In the genomic region with DNA sequence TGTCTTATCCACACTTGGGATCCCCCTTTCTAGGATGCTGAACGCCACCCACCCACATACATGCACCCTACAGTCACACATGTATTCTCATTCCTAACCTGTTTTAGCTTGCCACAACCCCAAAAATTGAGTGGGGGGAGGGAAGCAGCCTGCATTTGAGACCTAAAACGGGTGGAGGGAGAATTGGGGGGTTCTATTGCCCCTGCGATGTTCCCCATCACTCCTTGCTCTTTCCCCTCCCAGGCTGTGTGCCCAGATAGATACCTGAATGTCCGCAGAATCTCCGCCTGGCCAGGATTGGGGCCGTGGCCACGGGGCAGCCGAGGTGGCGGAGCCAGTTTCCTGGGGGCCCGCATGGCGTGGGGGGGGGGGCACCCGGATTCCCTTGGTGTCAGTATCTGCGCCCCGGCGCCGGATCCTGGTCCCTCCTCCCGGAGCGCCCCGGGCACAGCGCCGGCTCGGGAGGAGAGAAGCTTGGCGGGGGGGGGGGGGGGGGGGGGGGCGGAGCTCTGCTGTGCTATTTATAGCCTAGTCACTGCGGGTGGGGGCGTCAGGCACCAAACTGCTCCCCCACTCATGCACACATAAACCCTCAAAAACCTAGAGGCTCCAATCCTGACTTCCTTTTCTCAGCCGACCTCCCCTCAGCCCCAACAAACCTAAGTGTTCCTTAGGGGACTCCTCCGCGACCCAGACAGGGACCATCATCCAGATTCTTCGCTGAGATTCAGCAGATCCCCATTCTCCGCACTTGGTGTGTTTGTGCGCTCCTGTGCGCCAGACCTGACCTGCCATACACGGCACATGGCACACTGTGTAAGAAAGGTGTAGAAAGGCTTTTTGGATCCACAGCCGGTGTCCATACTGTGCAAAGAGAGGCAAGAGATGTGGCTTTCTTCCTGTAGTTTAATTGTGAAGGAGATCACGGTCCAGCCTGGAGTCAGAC, we compare ENCODE assay signal across 8 cellular contexts. TPM values are rescaled to one million over a fixed set of nuclear protein-coding genes. Genes with fewer than 3 reads are reported as not detected.
DNase-seq lines count a peak whose midpoint lies in the region; ATAC-seq and TF ChIP-seq lines count a peak whose summit lies in the region.

No MANE protein-coding gene starts in this region.

- TF ChIP-seq CTCF in Caco-2 (IDR thresholded peaks at IDR 0.05; ENCODE audit: insufficient read depth in 1 of 2, low read depth in 1 of 2, low read length in 1 of 2, severe bottlenecking in 1 of 2, unreplicated experiment in 1 of 2), result no peak
- TF ChIP-seq CTCF in left ventricle myocardium inferior (IDR thresholded peaks at IDR 0.05; ENCODE audit: borderline replicate concordance), result no peak
- TF ChIP-seq CTCF in prostate gland (IDR thresholded peaks at IDR 0.05), result no peak

- no peak for TF ChIP-seq POLR2A in prostate gland (IDR thresholded peaks at IDR 0.05)

- POLR2A ChIA-PET in Caco-2 (lab: Charles Lee), result no interaction called here

- peaks cover 22% of the 10 kb centered on the region for H3K4me1 Mint-ChIP-seq in Caco-2 (ENCODE audit: low read depth, unreplicated experiment)

- 9% methylated on average over 34 of the region's 36 CpGs for WGBS in prostate gland

- H3K36me3 ChIP-seq in Caco-2 (ENCODE audit: control insufficient read depth, insufficient read depth, low read length) (no peaks in the 10 kb centered on the region), left ventricle myocardium inferior (peaks cover 5% of the 10 kb centered on the region), prostate gland (no peaks in the 10 kb centered on the region)

- H3K36me3 Mint-ChIP-seq in Caco-2 (ENCODE audit: insufficient read depth, unreplicated experiment), result no peaks in the 10 kb centered on the region
- H3K36me3 Mint-ChIP-seq in activated naive CD4-positive, alpha-beta T cell treated with anti-CD3 and anti-CD28 coated beads, Interleukin-2, amount 50 U/mL, for 72 hours, result peaks cover 11 to 12% of the 10 kb centered on the region in 2 donors

- H3K4me1 ChIP-seq in Caco-2 (peaks cover 20% of the 10 kb centered on the region), left ventricle myocardium inferior (peaks cover 79% of the 10 kb centered on the region), prostate gland (replicated peaks) (peaks cover 5% of the 10 kb centered on the region)

- H3K9me3 Mint-ChIP-seq in Caco-2 (ENCODE audit: unreplicated experiment), result no peaks in the 10 kb centered on the region
- H3K9me3 Mint-ChIP-seq in activated naive CD4-positive, alpha-beta T cell treated with anti-CD3 and anti-CD28 coated beads, Interleukin-2, amount 50 U/mL, for 72 hours, result peaks cover 0 to 2% of the 10 kb centered on the region in 2 donors

- no peak overlapping the region for H3K27ac Mint-ChIP-seq in Caco-2 (ENCODE audit: unreplicated experiment)
- H3K27ac Mint-ChIP-seq in activated naive CD4-positive, alpha-beta T cell treated with anti-CD3 and anti-CD28 coated beads, Interleukin-2, amount 50 U/mL, for 72 hours, result peak overlapping the region; percentile 65 to 86

- H3K27me3 Mint-ChIP-seq in Caco-2 (ENCODE audit: insufficient read depth, unreplicated experiment), result peaks cover 11% of the 10 kb centered on the region

- H3K27me3 ChIP-seq in Caco-2 (replicated peaks; ENCODE audit: control insufficient read depth, insufficient read depth, low read length) (no peaks in the 10 kb centered on the region; the same call in 1 of the 2 replicates), left ventricle myocardium inferior (ENCODE audit: low read depth) (no peaks in the 10 kb centered on the region), prostate gland (replicated peaks; ENCODE audit: insufficient read depth) (no peaks in the 10 kb centered on the region)

- DNase-seq in Caco-2 (no peak), NCI-H526 (lab: John Stamatoyannopoulos, UW) (peak; percentile 22 to 61), left ventricle myocardium inferior (peak; percentile 46), prostate gland (ENCODE audit: low spot score) (peak; percentile 57), COR-L47 (lab: John Stamatoyannopoulos, UW) (no peak), NCI-H2029 (lab: John Stamatoyannopoulos, UW) (no peak)
- DNase-seq in activated naive CD4-positive, alpha-beta T cell treated with anti-CD3 and anti-CD28 coated beads, Interleukin-2, amount 50 U/mL, for 72 hours (ENCODE audit: low spot score in 2 of 2), result no peak

- intact Hi-C loops in Caco-2 (cut with micrococcal nuclease; ENCODE audit: unreplicated experiment) (loop anchor here (2.0 to 5.0 kb wide), 3 partner anchors 36 to 75 kb away; a partner anchor contains a TSS), left ventricle myocardium inferior (cut with micrococcal nuclease) (loop anchor here (10.0 kb wide), 1 partner anchor 108 kb away; a partner anchor contains a TSS), prostate gland (cut with DNase I) (loop anchor here (5.0 kb wide), 2 partner anchors 45 to 75 kb away; a partner anchor contains a TSS)

- H3K4me3 Mint-ChIP-seq in Caco-2 (ENCODE audit: unreplicated experiment), result peak overlapping the region; percentile 68

- no TSS peak for BruUV-seq in Caco-2 (replicated peaks; lab: Mats Ljungman, UMichigan)

- H3K4me3 ChIP-seq in Caco-2 (ENCODE audit: low read depth, low read length) (peak overlapping the region; percentile 40), left ventricle myocardium inferior (peak overlapping the region; percentile 78), prostate gland (peak overlapping the region; percentile 47 to 52)

- no peaks in the 10 kb centered on the region; the same call in 1 of the 2 replicates for H3K9me3 ChIP-seq in Caco-2
- peaks cover 6% of the 10 kb centered on the region for H3K9me3 ChIP-seq in left ventricle myocardium inferior (replicated peaks)
- no peaks in the 10 kb centered on the region for H3K9me3 ChIP-seq in prostate gland

- ATAC-seq in activated naive CD4-positive, alpha-beta T cell treated with anti-CD3 and anti-CD28 coated beads, Interleukin-2, amount 50 U/mL, for 72 hours, result peak in 1 of 2 donors; percentile 1
- no peak for ATAC-seq in GM18907 (IDR thresholded peaks at IDR 0.05; ENCODE audit: unreplicated experiment)

- CTCF ChIA-PET in Caco-2 (lab: Charles Lee), result interaction anchor here (2.1 kb wide), 1 partner anchor 35 kb away, joined by 14 read pairs; a partner anchor contains a TSS

- H3K27ac ChIP-seq in left ventricle myocardium inferior (replicated peaks) (peak overlapping the region; percentile 95), prostate gland (peak overlapping the region; percentile 84)

RNA-seq across cellular contexts. Expression of a gene that starts 1.9 kb away (rescaled TPM):
- total RNA-seq in Caco-2 (2022) (0.19 and 0.77 TPM in 2 replicates), left ventricle myocardium inferior (0.66 TPM), prostate gland (1 to 10 TPM; 1.6 to 2.4 TPM)
- 1 to 10 TPM; 5.4 to 9.1 TPM for total RNA-seq in activated naive CD4-positive, alpha-beta T cell treated with anti-CD3 and anti-CD28 coated beads, Interleukin-2, amount 50 U/mL, for 72 hours

RNA-seq across cellular contexts. Expression of a gene that starts 2.1 kb away (rescaled TPM):
- total RNA-seq in Caco-2 (2022), result 2.9 and 3.4 TPM in 2 replicates
- total RNA-seq in activated naive CD4-positive, alpha-beta T cell treated with anti-CD3 and anti-CD28 coated beads, Interleukin-2, amount 50 U/mL, for 72 hours, result 10 to 100 TPM; 22.0 to 31.9 TPM
- 45.6 TPM for total RNA-seq in left ventricle myocardium inferior
- total RNA-seq in prostate gland, result 10 to 100 TPM; 20.3 to 23.2 TPM

RNA-seq across cellular contexts. Expression of a gene that starts 4.6 kb away (rescaled TPM):
- 0.82 and 1.1 TPM in 2 replicates for total RNA-seq in Caco-2 (2022)
- total RNA-seq in activated naive CD4-positive, alpha-beta T cell treated with anti-CD3 and anti-CD28 coated beads, Interleukin-2, amount 50 U/mL, for 72 hours, result 10 to 100 TPM; 47.9 to 50.1 TPM
- 23.0 TPM for total RNA-seq in left ventricle myocardium inferior
- 10 to 100 TPM; 30.0 to 31.8 TPM for total RNA-seq in prostate gland

RNA-seq across cellular contexts. Expression of a gene that starts 33.9 kb away (rescaled TPM):
- 27.5 and 38.6 TPM in 2 replicates for total RNA-seq in Caco-2 (2022)
- 100 to 1,000 TPM in 1 of 2 donors, 10 to 100 TPM in 1; 67.9 to 120 TPM for total RNA-seq in activated naive CD4-positive, alpha-beta T cell treated with anti-CD3 and anti-CD28 coated beads, Interleukin-2, amount 50 U/mL, for 72 hours
- 753 TPM for total RNA-seq in left ventricle myocardium inferior
- 100 to 1,000 TPM; 618 to 736 TPM for total RNA-seq in prostate gland

RNA-seq across cellular contexts. Expression of a gene that starts 35.1 kb away (rescaled TPM):
- total RNA-seq in Caco-2 (2022) (178 and 185 TPM in 2 replicates), left ventricle myocardium inferior (64.4 TPM), prostate gland (100 to 1,000 TPM; 127 to 159 TPM)
- total RNA-seq in activated naive CD4-positive, alpha-beta T cell treated with anti-CD3 and anti-CD28 coated beads, Interleukin-2, amount 50 U/mL, for 72 hours, result 100 to 1,000 TPM; 254 to 286 TPM

Comparison
In these comparisons a context has a peak if more than half of its experiments do, and no peak if none do; other contexts are left out.
1. DNase-seq: peak in NCI-H526 (2 of 2), left ventricle myocardium inferior (single experiment) and prostate gland (single experiment); none in Caco-2 (0 of 2), activated naive CD4-positive, alpha-beta T cell treated with anti-CD3 and anti-CD28 coated beads, Interleukin-2, amount 50 U/mL, for 72 hours (0 of 2), COR-L47 (single experiment) and NCI-H2029 (single experiment).
2. RNA of a gene that starts 4.6 kb away (total RNA-seq): 47.9 to 50.1 TPM in activated naive CD4-positive, alpha-beta T cell treated with anti-CD3 and anti-CD28 coated beads, Interleukin-2, amount 50 U/mL, for 72 hours, 30.0 to 31.8 TPM in prostate gland and 23.0 TPM in left ventricle myocardium inferior (single experiment); 0.82 to 1.1 TPM in Caco-2; every median in the first group is over 10 times any median in the second.
3. Peak in every context shown above with its lines, with median percentiles within 50 percentile points of each other: H3K4me3 ChIP-seq.